16 cellular contexts compared by ENCODE assay signal in the genomic region with DNA sequence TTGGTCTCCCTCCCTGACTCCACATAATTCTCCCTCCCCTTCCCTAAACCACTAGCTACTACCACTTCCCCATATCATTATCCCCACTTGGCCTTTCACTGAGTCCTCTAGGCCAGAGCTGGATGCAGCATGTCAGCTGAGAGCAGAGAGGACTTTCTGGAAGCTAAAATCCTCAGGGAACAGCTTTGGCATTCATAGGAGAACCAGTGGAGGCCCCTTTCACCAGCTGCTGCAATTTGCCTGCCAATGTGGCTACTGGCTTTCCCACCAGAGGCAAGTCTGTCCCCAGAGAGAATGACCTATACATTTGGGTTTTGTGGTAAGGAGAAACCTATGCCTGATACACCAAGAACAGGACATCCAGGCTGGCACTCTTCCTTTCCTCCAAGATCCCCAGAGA. TPM values are rescaled to one million over a fixed set of nuclear protein-coding genes. Genes with fewer than 3 reads are reported as not detected.
"Had no signal": no experiment of that assay in that cellular context is flagged by ENCODE, and none has a peak within 500 bp of the region (broad histone marks: within the 10 kb centered on the region; RNA-seq: fewer than 3 reads in every experiment).

No MANE protein-coding gene starts in this region.

- H3K4me3 Mint-ChIP-seq: activated CD4-positive, alpha-beta T cell treated with anti-CD3 and anti-CD28 coated beads, Interleukin-2, amount 10 ng/mL, durations not matched to agents 7 days and 5 days; activated naive CD8-positive, alpha-beta T cell treated with anti-CD3 and anti-CD28 coated beads, Interleukin-2, amount 10 ng/mL, durations not matched to agents 7 days and 5 days; activated T-helper 1 cell treated with anti-CD3 and anti-CD28 coated beads, Interleukin-12 subunit alpha, Interleukin-12 subunit beta, Interleukin-2, Interleukin-4 antibody, amounts not matched to agents 30 ng/mL and 10 ng/mL and 1 ng/mL, durations not matched to agents 14 hours and 24 hours and 36 hours; naive thymus-derived CD4-positive, alpha-beta T cell; stimulated activated naive B cell treated with anti-CD40 and anti-IgM and Interleukin-4, amounts not matched to agents 10 μg/mL and 1 μg/mL and 100 μg/mL, for 72 hours had no signal

- H3K27me3 Mint-ChIP-seq: activated CD4-positive, alpha-beta T cell treated with anti-CD3 and anti-CD28 coated beads, Interleukin-2, amount 10 ng/mL, durations not matched to agents 7 days and 5 days; activated naive CD8-positive, alpha-beta T cell treated with anti-CD3 and anti-CD28 coated beads, Interleukin-2, amount 10 ng/mL, durations not matched to agents 7 days and 5 days; naive thymus-derived CD4-positive, alpha-beta T cell; stimulated activated naive B cell treated with anti-CD40 and anti-IgM and Interleukin-4, amounts not matched to agents 10 μg/mL and 1 μg/mL and 100 μg/mL, for 72 hours had no signal

- DNase-seq: activated CD4-positive, alpha-beta T cell treated with anti-CD3 and anti-CD28 coated beads, Interleukin-2, amount 10 ng/mL, durations not matched to agents 7 days and 5 days; activated CD8-positive, alpha-beta memory T cell treated with anti-CD3 and anti-CD28 coated beads for 24 hours; activated naive CD8-positive, alpha-beta T cell treated with anti-CD3 and anti-CD28 coated beads, Interleukin-2, amount 10 ng/mL, durations not matched to agents 7 days and 5 days; cerebellar nuclear complex; left lung; mammary epithelial cell; naive thymus-derived CD4-positive, alpha-beta T cell; stimulated activated CD4-positive, alpha-beta T cell treated with anti-CD3 and anti-CD28 coated beads, Interleukin-2, amount 100 ng/mL, for 48 hours; stimulated activated naive B cell treated with anti-CD40 and anti-IgM and Interleukin-4, amounts not matched to agents 10 μg/mL and 1 μg/mL and 100 μg/mL, for 72 hours; tibial artery had no signal

- H3K27ac ChIP-seq: hepatocyte, left lung, tibial artery had no signal

- ATAC-seq: left lung; naive thymus-derived CD4-positive, alpha-beta T cell; stimulated activated naive B cell treated with anti-CD40 and anti-IgM and Interleukin-4, amounts not matched to agents 10 μg/mL and 1 μg/mL and 100 μg/mL, for 72 hours had no signal

- H3K27ac Mint-ChIP-seq: activated CD4-positive, alpha-beta T cell treated with anti-CD3 and anti-CD28 coated beads, Interleukin-2, amount 10 ng/mL, durations not matched to agents 7 days and 5 days; activated naive CD8-positive, alpha-beta T cell treated with anti-CD3 and anti-CD28 coated beads, Interleukin-2, amount 10 ng/mL, durations not matched to agents 7 days and 5 days; activated T-helper 1 cell treated with anti-CD3 and anti-CD28 coated beads, Interleukin-12 subunit alpha, Interleukin-12 subunit beta, Interleukin-2, Interleukin-4 antibody, amounts not matched to agents 30 ng/mL and 10 ng/mL and 1 ng/mL, durations not matched to agents 14 hours and 24 hours and 36 hours; stimulated activated naive B cell treated with anti-CD40 and anti-IgM and Interleukin-4, amounts not matched to agents 10 μg/mL and 1 μg/mL and 100 μg/mL, for 72 hours had no signal

- H3K36me3 Mint-ChIP-seq: activated naive CD8-positive, alpha-beta T cell treated with anti-CD3 and anti-CD28 coated beads, Interleukin-2, amount 10 ng/mL, durations not matched to agents 7 days and 5 days had no signal

- H3K27me3 ChIP-seq: hepatocyte, left lung, tibial artery had no signal

- H3K9me3 Mint-ChIP-seq: activated CD4-positive, alpha-beta T cell treated with anti-CD3 and anti-CD28 coated beads, Interleukin-2, amount 10 ng/mL, durations not matched to agents 7 days and 5 days; activated naive CD8-positive, alpha-beta T cell treated with anti-CD3 and anti-CD28 coated beads, Interleukin-2, amount 10 ng/mL, durations not matched to agents 7 days and 5 days; activated T-helper 1 cell treated with anti-CD3 and anti-CD28 coated beads, Interleukin-12 subunit alpha, Interleukin-12 subunit beta, Interleukin-2, Interleukin-4 antibody, amounts not matched to agents 30 ng/mL and 10 ng/mL and 1 ng/mL, durations not matched to agents 14 hours and 24 hours and 36 hours; naive thymus-derived CD4-positive, alpha-beta T cell; stimulated activated naive B cell treated with anti-CD40 and anti-IgM and Interleukin-4, amounts not matched to agents 10 μg/mL and 1 μg/mL and 100 μg/mL, for 72 hours had no signal

- H3K4me3 ChIP-seq: hepatocyte, left lung, tibial artery had no signal

- H3K9me3 ChIP-seq: left lung, tibial artery had no signal

- H3K4me2 ChIP-seq: hepatocyte had no signal

RNA-seq across cellular contexts. Expression of gene DNAI1, which starts 14.6 kb away (rescaled TPM):
- total RNA-seq: activated CD4-positive, alpha-beta T cell treated with anti-CD3 and anti-CD28 coated beads, Interleukin-2, amount 10 ng/mL, durations not matched to agents 7 days and 5 days; activated naive CD8-positive, alpha-beta T cell treated with anti-CD3 and anti-CD28 coated beads, Interleukin-2, amount 10 ng/mL, durations not matched to agents 7 days and 5 days; activated T-helper 1 cell treated with anti-CD3 and anti-CD28 coated beads, Interleukin-12 subunit alpha, Interleukin-12 subunit beta, Interleukin-2, Interleukin-4 antibody, amounts not matched to agents 30 ng/mL and 10 ng/mL and 1 ng/mL, durations not matched to agents 14 hours and 24 hours and 36 hours; dermis microvascular lymphatic vessel endothelial cell; mammary epithelial cell; mononuclear cell; naive thymus-derived CD4-positive, alpha-beta T cell; T-helper 2 cell treated with Interferon-gamma antibody and Interleukin-4, amounts not matched to agents 100 ng/mL and 5 ng/mL, for 36 hours had no signal
- polyA plus RNA-seq: esophagus; hepatocyte; naive thymus-derived CD4-positive, alpha-beta T cell had no signal
